8 cellular contexts compared by ENCODE assay signal in genomic region chr14:73239463-73240241, GRCh38. TPM values are rescaled to one million over a fixed set of nuclear protein-coding genes. Genes with fewer than 3 reads are reported as not detected.
DNase-seq lines count a peak whose midpoint lies in the region; ATAC-seq and TF ChIP-seq lines count a peak whose summit lies in the region.

No MANE protein-coding gene starts in this region.

- H3K4me3 ChIP-seq in skeletal muscle satellite cell (ENCODE audit: low read length) = peak overlapping the region; percentile 57

- H4K5ac ChIP-seq in H9 (ENCODE audit: insufficient read length, low read depth, low read length) = no peak overlapping the region

- H2BK20ac ChIP-seq in H9 (ENCODE audit: low read depth, low read length, poor library complexity, severe bottlenecking) = no peak overlapping the region

- H3K14ac ChIP-seq in H9 (ENCODE audit: insufficient read depth, low read length) = no peak overlapping the region

- H3K56ac ChIP-seq in H9 (ENCODE audit: insufficient read length, low read depth, low read length) = no peak overlapping the region

- H3K4me1 Mint-ChIP-seq in H9 (peaks cover 46 to 52% of the 10 kb centered on the region in 2 experiments), brain (peaks cover 56% of the 10 kb centered on the region)
- H3K4me1 Mint-ChIP-seq in activated T-helper 17 cell treated with anti-CD3 and anti-CD28 coated beads, Interleukin-2, amount 50 U/mL, for 72 hours = peaks cover 9% of the 10 kb centered on the region

- H3K4me2 ChIP-seq in H9 (ENCODE audit: insufficient read depth, insufficient read length, low read length) = peak overlapping the region; percentile 21
- peak overlapping the region; percentile 84 for H3K4me2 ChIP-seq in skeletal muscle satellite cell (ENCODE audit: low read length)

- no peaks in the 10 kb centered on the region for H4K20me1 ChIP-seq in H9 (ENCODE audit: control insufficient read depth, insufficient read depth, insufficient read length)

- H3K4me3 Mint-ChIP-seq in H9 = peak overlapping the region; percentile 38 to 77
- peak overlapping the region; percentile 71 to 75 (median 74) for H3K4me3 Mint-ChIP-seq in brain
- H3K4me3 Mint-ChIP-seq in activated T-helper 17 cell treated with anti-CD3 and anti-CD28 coated beads, Interleukin-2, amount 50 U/mL, for 72 hours = no peak overlapping the region

- no peak overlapping the region for H2AFZ ChIP-seq in H9 (ENCODE audit: low read length)

- no peak overlapping the region for H2BK15ac ChIP-seq in H9 (ENCODE audit: low read depth, low read length)

- H3K27me3 ChIP-seq in H9 (ENCODE audit: insufficient read depth, low read length) = peaks cover 20% of the 10 kb centered on the region
- H3K27me3 ChIP-seq in skeletal muscle satellite cell (ENCODE audit: control insufficient read depth, insufficient read depth, low read length) = peaks cover 47% of the 10 kb centered on the region

- H3K79me1 ChIP-seq in H9 (ENCODE audit: insufficient read depth, low read depth, low read length, poor library complexity, severe bottlenecking) = no peaks in the 10 kb centered on the region

- peaks cover 16% of the 10 kb centered on the region for H3K23me2 ChIP-seq in H9 (ENCODE audit: insufficient read length, low read depth, low read length, poor library complexity, severe bottlenecking)

- H4K8ac ChIP-seq in H9 (replicated peaks; ENCODE audit: insufficient read length, low read depth, low read length) = no peak overlapping the region

- no peak overlapping the region for H3K23ac ChIP-seq in H9 (ENCODE audit: insufficient read length, low read depth, low read length)

- H3K79me2 ChIP-seq in H9 (ENCODE audit: insufficient read depth, low read length) = no peaks in the 10 kb centered on the region

- peaks cover 4% of the 10 kb centered on the region; the same call in 1 of the 2 replicates for H3K4me1 ChIP-seq in H9 (ENCODE audit: insufficient read depth, low read length)
- H3K4me1 ChIP-seq in skeletal muscle satellite cell (ENCODE audit: control insufficient read depth, insufficient read depth, low read length) = peaks cover 30% of the 10 kb centered on the region

- H3K9me3 Mint-ChIP-seq in H9 = no peaks in the 10 kb centered on the region; a peak in 1 of 5 replicates
- peaks cover 0 to 5% (median 0%) of the 10 kb centered on the region in 5 experiments for H3K9me3 Mint-ChIP-seq in brain
- H3K9me3 Mint-ChIP-seq in activated T-helper 17 cell treated with anti-CD3 and anti-CD28 coated beads, Interleukin-2, amount 50 U/mL, for 72 hours = no peaks in the 10 kb centered on the region

- no peak overlapping the region for H2BK12ac ChIP-seq in H9 (ENCODE audit: insufficient read length, low read depth, low read length)

- no peak overlapping the region for H3K4ac ChIP-seq in H9 (ENCODE audit: low read depth, low read length)

- peak; percentile 61 for DNase-seq in H9
- DNase-seq in hypothalamus (lab: John Stamatoyannopoulos, UW) = peak in 28 of 51 donors; percentile 9 to 59 (median 36)

- H3K27me3 Mint-ChIP-seq in H9 (ENCODE audit: low read depth) = peaks cover 70% of the 10 kb centered on the region
- H3K27me3 Mint-ChIP-seq in brain = peaks cover 87% of the 10 kb centered on the region
- peaks cover 60% of the 10 kb centered on the region for H3K27me3 Mint-ChIP-seq in activated T-helper 17 cell treated with anti-CD3 and anti-CD28 coated beads, Interleukin-2, amount 50 U/mL, for 72 hours

- no CpG with 5 or more reads among the region's 47 CpGs for WGBS in H9 (ENCODE audit: extremely low coverage, insufficient read length, low lambda C conversion rate)

- H3T11ph ChIP-seq in H9 (ENCODE audit: low read length) = no peak overlapping the region

- H3K18ac ChIP-seq in H9 (ENCODE audit: insufficient read length, low read depth, low read length) = no peak overlapping the region

- no peak overlapping the region for H2BK120ac ChIP-seq in H9 (ENCODE audit: low read depth, low read length, poor library complexity, severe bottlenecking)

- H3K27ac Mint-ChIP-seq in H9 (no peak overlapping the region), brain (no peak overlapping the region)
- H3K27ac Mint-ChIP-seq in activated T-helper 17 cell treated with anti-CD3 and anti-CD28 coated beads, Interleukin-2, amount 50 U/mL, for 72 hours = no peak overlapping the region

- ATAC-seq in GM18870 (IDR thresholded peaks at IDR 0.05; ENCODE audit: unreplicated experiment) (no peak), GM18907 (IDR thresholded peaks at IDR 0.05; ENCODE audit: unreplicated experiment) (no peak), GM18505 (IDR thresholded peaks at IDR 0.05; ENCODE audit: unreplicated experiment) (no peak)
- no peak for ATAC-seq in activated T-helper 17 cell treated with anti-CD3 and anti-CD28 coated beads, Interleukin-2, amount 50 U/mL, for 72 hours (replicated peaks)

- no peak for TF ChIP-seq POLR2A in GM18505 (IDR thresholded peaks at IDR 0.05; ENCODE audit: borderline replicate concordance, extremely low read depth, insufficient read depth, insufficient read length)

- no peak overlapping the region for H3K27ac ChIP-seq in H9 (ENCODE audit: insufficient read length, low read depth, low read length)

- H4K91ac ChIP-seq in H9 (ENCODE audit: insufficient read length, low read depth, low read length) = no peak overlapping the region

- no peaks in the 10 kb centered on the region for H3K36me3 ChIP-seq in skeletal muscle satellite cell (ENCODE audit: insufficient read depth, low read length)

- H3K9me3 ChIP-seq in H9 (ENCODE audit: control insufficient read depth, low read depth, low read length) (no peaks in the 10 kb centered on the region), skeletal muscle satellite cell (replicated peaks; ENCODE audit: low read length) (no peaks in the 10 kb centered on the region)

- TF ChIP-seq CTCF in H9 (conservative IDR thresholded peaks at IDR 0.05) = no peak
- no peak for TF ChIP-seq CTCF in brain (conservative IDR thresholded peaks at IDR 0.05)

- H2BK5ac ChIP-seq in H9 (ENCODE audit: insufficient read length, low read length) = no peak overlapping the region

- no peak overlapping the region for H3K9ac ChIP-seq in H9 (ENCODE audit: extremely low read depth, insufficient read length, low read length)
- H3K9ac ChIP-seq in skeletal muscle satellite cell (ENCODE audit: low read depth, low read length) = no peak overlapping the region

- no peak overlapping the region for H2AK5ac ChIP-seq in H9 (ENCODE audit: insufficient read length, low read length)

- H3K36me3 Mint-ChIP-seq in H9 (ENCODE audit: insufficient read depth in 1 of 3, low read depth in 3 of 3) = peaks cover 0 to 3% (median 0%) of the 10 kb centered on the region in 3 experiments; a peak in 1 of 7 replicates
- H3K36me3 Mint-ChIP-seq in brain = no peaks in the 10 kb centered on the region
- H3K36me3 Mint-ChIP-seq in activated T-helper 17 cell treated with anti-CD3 and anti-CD28 coated beads, Interleukin-2, amount 50 U/mL, for 72 hours (ENCODE audit: low read depth) = no peaks in the 10 kb centered on the region

RNA-seq across cellular contexts. Expression of gene PAPLN, which starts 2.3 kb away (rescaled TPM):
- total RNA-seq in H9 (2021) = 6.9 and 8.5 TPM in 2 replicates
- 2.2 TPM for polyA plus RNA-seq in brain (ENCODE audit: insufficient read depth, low read depth, low replicate concordance)
- total RNA-seq in skeletal muscle satellite cell (2012; rRNA removed) = 4.3 and 5.5 TPM in 2 replicates
- 1 to 10 TPM in 1 of 2 donors, under 1 TPM in 1; 0.19 to 1.1 TPM for total RNA-seq in activated T-helper 17 cell treated with anti-CD3 and anti-CD28 coated beads, Interleukin-2, amount 50 U/mL, for 72 hours
